ENCODE assay signal across 8 cellular contexts in genomic region chr15:63476229-63476632, GRCh38. TPM values are rescaled to one million over a fixed set of nuclear protein-coding genes. Genes with fewer than 3 reads are reported as not detected.
DNase-seq lines count a peak whose midpoint lies in the region; ATAC-seq and TF ChIP-seq lines count a peak whose summit lies in the region.

No MANE protein-coding gene starts in this region.

- H3K27me3 ChIP-seq in BLaER1 treated with 17β-estradiol and CSF1 and Interleukin-3, amounts not matched to agents 10 nM and 100 nM = no peaks in the 10 kb centered on the region
- H3K27me3 ChIP-seq in mammary epithelial cell (ENCODE audit: insufficient read depth, low read length) (no peaks in the 10 kb centered on the region), aorta (ENCODE audit: control insufficient read depth in 1 of 2, insufficient read depth in 2 of 2, low read length in 1 of 2) (no peaks in the 10 kb centered on the region)

- H3K27ac Mint-ChIP-seq in IgD-negative memory B cell = peak overlapping the region; percentile 32 to 97 (median 95)
- peak overlapping the region; percentile 92 to 100 (median 95) for H3K27ac Mint-ChIP-seq in naive B cell

- peak overlapping the region in 2 of 4 donors; percentile 17 to 18 for H3K4me3 Mint-ChIP-seq in IgD-negative memory B cell
- peak overlapping the region in 4 of 8 donors; percentile 39 to 67 (median 54) for H3K4me3 Mint-ChIP-seq in naive B cell

- intact Hi-C loops in mammary epithelial cell (cut with micrococcal nuclease) (loop anchor here (1.0 kb wide), 1 partner anchor 28 kb away; the partner anchor contains the start of gene USP3), aorta (cut with DNase I) (no loop called here)

- 45% methylated on average over 2 of the region's 2 CpGs for WGBS in mammary epithelial cell (ENCODE audit: low coverage, missing lambda C conversion rate)
- WGBS in aorta, 2 donors = 63 to 67% methylated on average over 2 of the region's 2 CpGs

- peak overlapping the region; percentile 70 to 97 (median 87) for H3K4me2 ChIP-seq in BLaER1 treated with 17β-estradiol and CSF1 and Interleukin-3, amounts not matched to agents 10 nM and 100 nM
- peak overlapping the region; percentile 5 for H3K4me2 ChIP-seq in mammary epithelial cell (ENCODE audit: insufficient read depth, low read depth, low read length)

- H3K36me3 Mint-ChIP-seq in IgD-negative memory B cell = peaks cover 3% of the 10 kb centered on the region
- H3K36me3 Mint-ChIP-seq in naive B cell = no peaks in the 10 kb centered on the region

- H3K9ac ChIP-seq in BLaER1 treated with 17β-estradiol and CSF1 and Interleukin-3, amounts not matched to agents 10 nM and 100 nM = peak overlapping the region in 5 of 11 experiments; percentile 5 to 48 (median 28); a peak in 7 of 22 replicates
- no peak overlapping the region for H3K9ac ChIP-seq in mammary epithelial cell (ENCODE audit: insufficient read depth, low read length)

- dilution Hi-C loops in mammary epithelial cell (cut with HindIII; ENCODE audit: low sequenced_read_pairs) = no loop called here

- in situ Hi-C loops in mammary epithelial cell (cut with MboI; ENCODE audit: low sequenced_read_pairs in 2 of 2) = no loop called here

- DNase-seq in mammary epithelial cell (peak; percentile 95), naive B cell (no peak), aorta (no peak), DMS114 treated with DMSO at 0.1 percent for 48 hours (lab: John Stamatoyannopoulos, UW; ENCODE audit: unreplicated experiment) (no peak)
- no peak for DNase-seq in stimulated activated CD8-positive, alpha-beta memory T cell treated with anti-CD3 and anti-CD28 coated beads, Interleukin-4, amount 100 ng/mL, for 48 hours

- peaks cover 2% of the 10 kb centered on the region for H3K27me3 Mint-ChIP-seq in IgD-negative memory B cell
- no peaks in the 10 kb centered on the region for H3K27me3 Mint-ChIP-seq in naive B cell

- H3K79me2 ChIP-seq in mammary epithelial cell (ENCODE audit: insufficient read depth, low read length) = no peaks in the 10 kb centered on the region

- no peak for ATAC-seq in naive B cell (ENCODE audit: low read depth in 2 of 2)
- ATAC-seq in aorta (ENCODE audit: low FRiP score) = no peak
- ATAC-seq in GM19395 (IDR thresholded peaks at IDR 0.05; ENCODE audit: unreplicated experiment) = no peak

- no TSS peak for BruUV-seq in mammary epithelial cell (replicated peaks; lab: Mats Ljungman, UMichigan)

- H3K9me3 Mint-ChIP-seq in IgD-negative memory B cell (no peaks in the 10 kb centered on the region), naive B cell (no peaks in the 10 kb centered on the region)

- TF ChIP-seq CTCF in mammary epithelial cell (conservative IDR thresholded peaks at IDR 0.05 in 1 of 2, IDR thresholded peaks at IDR 0.05 in 1 of 2; ENCODE audit: extremely low read depth in 1 of 2, insufficient read depth in 1 of 2, low read depth in 1 of 2, low read length in 2 of 2) = no peak

- H3K27ac ChIP-seq in BLaER1 treated with 17β-estradiol and CSF1 and Interleukin-3, amounts not matched to agents 10 nM and 100 nM = peak overlapping the region; percentile 12 to 97 (median 65); a peak in 21 of 22 replicates
- H3K27ac ChIP-seq in mammary epithelial cell (ENCODE audit: insufficient read depth, low read depth, low read length) (peak overlapping the region; percentile 37), aorta (ENCODE audit: low read depth in 1 of 2, low read length in 2 of 2) (no peak overlapping the region)

- peaks cover 78 to 84% (median 82%) of the 10 kb centered on the region in 10 experiments for H3K4me1 ChIP-seq in BLaER1 treated with 17β-estradiol and CSF1 and Interleukin-3, amounts not matched to agents 10 nM and 100 nM
- H3K4me1 ChIP-seq in mammary epithelial cell (ENCODE audit: insufficient read depth, low read length) = peaks cover 5% of the 10 kb centered on the region
- H3K4me1 ChIP-seq in aorta (ENCODE audit: control insufficient read depth in 1 of 2, insufficient read depth in 2 of 2, low read length in 2 of 2) = peaks cover 0 to 5% of the 10 kb centered on the region in 2 donors

- H4K20me1 ChIP-seq in BLaER1 treated with 17β-estradiol and CSF1 and Interleukin-3, amounts not matched to agents 10 nM and 100 nM = no peaks in the 10 kb centered on the region
- no peaks in the 10 kb centered on the region for H4K20me1 ChIP-seq in mammary epithelial cell (ENCODE audit: insufficient read depth, low read length)

- no peaks in the 10 kb centered on the region for H3K36me3 ChIP-seq in BLaER1 treated with 17β-estradiol and CSF1 and Interleukin-3, amounts not matched to agents 10 nM and 100 nM
- H3K36me3 ChIP-seq in mammary epithelial cell (ENCODE audit: insufficient read depth, low read length) = no peaks in the 10 kb centered on the region
- no peaks in the 10 kb centered on the region for H3K36me3 ChIP-seq in aorta (ENCODE audit: control insufficient read depth in 1 of 2, insufficient read depth in 2 of 2, low read length in 1 of 2)

- H3K4me1 Mint-ChIP-seq in IgD-negative memory B cell = peaks cover 46 to 72% (median 57%) of the 10 kb centered on the region in 3 donors
- H3K4me1 Mint-ChIP-seq in naive B cell = peaks cover 57 to 94% (median 85%) of the 10 kb centered on the region in 3 donors

- H3K9me3 ChIP-seq in BLaER1 treated with 17β-estradiol and CSF1 and Interleukin-3, amounts not matched to agents 10 nM and 100 nM (replicated peaks in 1 of 11) = no peaks in the 10 kb centered on the region
- no peaks in the 10 kb centered on the region for H3K9me3 ChIP-seq in mammary epithelial cell (replicated peaks; ENCODE audit: insufficient read depth, low read length)
- H3K9me3 ChIP-seq in aorta (ENCODE audit: control insufficient read depth, low read length) = no peaks in the 10 kb centered on the region

- CTCF ChIA-PET in mammary epithelial cell (lab: Charles Lee; ENCODE audit: low non-redundant PET) = no interaction called here

- peak overlapping the region; percentile 59 for H2AFZ ChIP-seq in mammary epithelial cell (ENCODE audit: low read depth, low read length)

- H3K4me3 ChIP-seq in BLaER1 treated with 17β-estradiol and CSF1 and Interleukin-3, amounts not matched to agents 10 nM and 100 nM = no peak overlapping the region
- H3K4me3 ChIP-seq in mammary epithelial cell (replicated peaks in 1 of 3; ENCODE audit: insufficient read depth in 1 of 3, low read depth in 2 of 3, low read length in 3 of 3) (no peak overlapping the region), aorta (ENCODE audit: low read length in 2 of 2) (no peak overlapping the region)

RNA-seq across cellular contexts. Expression of gene USP3, which starts 28.2 kb away (rescaled TPM):
- 42.7 TPM for polyA plus RNA-seq in IgD-negative memory B cell
- 10 to 100 TPM; 26.3 to 30.6 TPM for total RNA-seq in mammary epithelial cell
- polyA plus RNA-seq in mammary epithelial cell = 13.6 TPM
- 50.9 TPM for polyA minus RNA-seq in mammary epithelial cell
- 10 to 100 TPM; 53.6 to 88.0 (median 58.7) TPM for polyA plus RNA-seq in naive B cell (ENCODE audit: low read depth in 6 of 6)
- 10 to 100 TPM; 46.9 to 60.0 TPM for total RNA-seq in aorta
- polyA plus RNA-seq in aorta = 10 to 100 TPM; 16.3 to 28.9 TPM

Comparison
In these comparisons a context has a peak if more than half of its experiments do, and no peak if none do; other contexts are left out.
1. H3K27ac ChIP-seq: peak in BLaER1 treated with 17β-estradiol and CSF1 and Interleukin-3, amounts not matched to agents 10 nM and 100 nM (11 of 11) and mammary epithelial cell (single experiment); none in aorta (0 of 2).